Comparison of ENCODE assay signal across 8 cellular contexts in genomic region chr6:166313255-166314070, GRCh38. TPM values are rescaled to one million over a fixed set of nuclear protein-coding genes. Genes with fewer than 3 reads are reported as not detected.
DNase-seq lines count a peak whose midpoint lies in the region; ATAC-seq and TF ChIP-seq lines count a peak whose summit lies in the region.

No MANE protein-coding gene starts in this region.

- TF ChIP-seq CTCF in HEK293 (tag by site-specific recombination; IDR thresholded peaks at IDR 0.05) (peak; percentile 11; the same call in 1 of the 2 replicates), fibroblast of pulmonary artery (IDR thresholded peaks at IDR 0.05; ENCODE audit: low read length, missing control alignments) (peak; percentile 61)

- H3K4ac ChIP-seq in neuronal stem cell (ENCODE audit: low read length): no peak overlapping the region

- no peak overlapping the region for H2AFZ ChIP-seq in neuronal stem cell (ENCODE audit: low read length)

- H2BK5ac ChIP-seq in neuronal stem cell (ENCODE audit: low read length): no peak overlapping the region

- no peaks in the 10 kb centered on the region for H3K79me1 ChIP-seq in neuronal stem cell (ENCODE audit: low read depth, low read length)

- no peak overlapping the region for H2BK120ac ChIP-seq in neuronal stem cell (ENCODE audit: low read depth, low read length)

- whole genome bisulfite sequencing in neuronal stem cell (ENCODE audit: extremely low coverage in 2 of 2, insufficient read length in 2 of 2, insufficient replicate concordance in 1 of 2), 2 donors: no CpG with 5 or more reads among the region's 18 CpGs

- no peak overlapping the region for H3K9ac ChIP-seq in neuronal stem cell (ENCODE audit: low read depth, low read length, poor library complexity)

- H2BK15ac ChIP-seq in neuronal stem cell (ENCODE audit: low read length): no peak overlapping the region

- H3K36me3 ChIP-seq in HEK293 (ENCODE audit: control insufficient read depth in 2 of 2, insufficient read depth in 1 of 2, low read length in 2 of 2): peaks cover 0 to under 1% of the 10 kb centered on the region in 2 experiments; a peak in 1 of 3 replicates
- no peaks in the 10 kb centered on the region for H3K36me3 ChIP-seq in neuronal stem cell (replicated peaks in 1 of 2; ENCODE audit: control insufficient read depth in 2 of 2, insufficient read depth in 2 of 2, low read length in 2 of 2)

- peak; percentile 91 for ATAC-seq in activated CD8-positive, alpha-beta memory T cell treated with anti-CD3 and anti-CD28 coated beads, Interleukin-2, amount 10 ng/mL, durations not matched to agents 7 days and 5 days

- H3K27ac ChIP-seq in HEK293 (ENCODE audit: extremely low read depth, low read depth, low read length) (no peak overlapping the region), neuronal stem cell (replicated peaks; ENCODE audit: low read length) (no peak overlapping the region)

- H4K8ac ChIP-seq in neuronal stem cell (ENCODE audit: low read depth, low read length): no peak overlapping the region

- no peaks in the 10 kb centered on the region for H3K9me3 Mint-ChIP-seq in activated CD8-positive, alpha-beta memory T cell treated with anti-CD3 and anti-CD28 coated beads, Interleukin-2, amount 10 ng/mL, durations not matched to agents 7 days and 5 days (ENCODE audit: low read depth)

- peak; percentile 38 for DNase-seq in NK-92 treated with Interleukin-12 subunit alpha and Interleukin-12 subunit beta, amount 100 ng/mL, for 24 hours (lab: John Stamatoyannopoulos, UW)
- no peak for DNase-seq in NK-92 (lab: John Stamatoyannopoulos, UW; ENCODE audit: unreplicated experiment)
- peak; percentile 40 for DNase-seq in NCI-H1105 (lab: John Stamatoyannopoulos, UW)
- peak; percentile 71 for DNase-seq in activated CD8-positive, alpha-beta memory T cell treated with anti-CD3 and anti-CD28 coated beads, Interleukin-2, amount 10 ng/mL, durations not matched to agents 7 days and 5 days
- peak; percentile 43 for DNase-seq in fibroblast of pulmonary artery (ENCODE audit: low read depth)
- peak; percentile 31 for DNase-seq in neuronal stem cell (ENCODE audit: low spot score)
- DNase-seq in putamen (ENCODE audit: low spot score): no peak

- H4K91ac ChIP-seq in neuronal stem cell (ENCODE audit: low read depth, low read length, poor library complexity): no peak overlapping the region

- no peaks in the 10 kb centered on the region for H3K4me1 Mint-ChIP-seq in activated CD8-positive, alpha-beta memory T cell treated with anti-CD3 and anti-CD28 coated beads, Interleukin-2, amount 10 ng/mL, durations not matched to agents 7 days and 5 days

- H3K27me3 ChIP-seq in neuronal stem cell (ENCODE audit: control insufficient read depth in 3 of 3, insufficient read depth in 3 of 3, low read depth in 1 of 3, low read length in 3 of 3): peaks cover 5 to 27% (median 19%) of the 10 kb centered on the region in 3 experiments

- H3K4me1 ChIP-seq in HEK293 (ENCODE audit: control insufficient read depth, insufficient read depth, low read length) (no peaks in the 10 kb centered on the region), neuronal stem cell (ENCODE audit: control insufficient read depth in 2 of 2, insufficient read depth in 1 of 2, low read depth in 1 of 2, low read length in 2 of 2) (peaks cover 0 to 4% of the 10 kb centered on the region in 2 donors)

- no peak overlapping the region for H3K4me3 Mint-ChIP-seq in activated CD8-positive, alpha-beta memory T cell treated with anti-CD3 and anti-CD28 coated beads, Interleukin-2, amount 10 ng/mL, durations not matched to agents 7 days and 5 days

- POLR2A ChIA-PET in HEK293 (lab: Yijun Ruan, JAX): interaction anchor here (0.6 kb wide), 1 partner anchor 24 kb away, joined by 5 read pairs; no protein-coding TSS in a partner anchor

- no peaks in the 10 kb centered on the region for H3K36me3 Mint-ChIP-seq in activated CD8-positive, alpha-beta memory T cell treated with anti-CD3 and anti-CD28 coated beads, Interleukin-2, amount 10 ng/mL, durations not matched to agents 7 days and 5 days

- no peak overlapping the region for H2BK12ac ChIP-seq in neuronal stem cell (ENCODE audit: low read length)

- no peak overlapping the region for H3K4me2 ChIP-seq in neuronal stem cell (ENCODE audit: insufficient read depth, low read length, poor library complexity, severe bottlenecking)

- peaks cover 32% of the 10 kb centered on the region for H3K27me3 Mint-ChIP-seq in activated CD8-positive, alpha-beta memory T cell treated with anti-CD3 and anti-CD28 coated beads, Interleukin-2, amount 10 ng/mL, durations not matched to agents 7 days and 5 days

- no peak overlapping the region for H3K18ac ChIP-seq in neuronal stem cell (ENCODE audit: low read length)

- H3K4me3 ChIP-seq in HEK293 (ENCODE audit: low read depth, low read length) (no peak overlapping the region), fibroblast of pulmonary artery (replicated peaks; ENCODE audit: low read depth, low read length) (no peak overlapping the region), neuronal stem cell (ENCODE audit: low read length in 2 of 2) (no peak overlapping the region)

- H2AK5ac ChIP-seq in neuronal stem cell (ENCODE audit: low read depth, low read length): peak overlapping the region; percentile 81

- peak overlapping the region; percentile 82 for H3K14ac ChIP-seq in neuronal stem cell (ENCODE audit: low read length)

- CTCF ChIA-PET in HEK293 (lab: Yijun Ruan, JAX): interaction anchor here (0.6 to 4.9 kb wide), 51 partner anchors 8 to 886 kb away, joined by 3 to 54 read pairs (median 4); no protein-coding TSS in a partner anchor
- CTCF ChIA-PET in activated CD8-positive, alpha-beta memory T cell treated with anti-CD3 and anti-CD28 coated beads, Interleukin-2, amount 10 ng/mL, durations not matched to agents 7 days and 5 days (lab: Charles Lee): interaction anchor here (0.6 to 7.4 kb wide), 29 partner anchors 8 to 314 kb away, joined by 3 to 93 read pairs (median 4); partner anchors contain the start of genes RPS6KA2 and SFT2D1

- H3K9me3 ChIP-seq in HEK293 (ENCODE audit: control insufficient read depth, insufficient read depth, low read depth, low read length) (no peaks in the 10 kb centered on the region), neuronal stem cell (replicated peaks in 1 of 2; ENCODE audit: control insufficient read depth in 2 of 2, insufficient read depth in 1 of 2, low read depth in 1 of 2, low read length in 2 of 2) (no peaks in the 10 kb centered on the region)

- no peak overlapping the region for H3K27ac Mint-ChIP-seq in activated CD8-positive, alpha-beta memory T cell treated with anti-CD3 and anti-CD28 coated beads, Interleukin-2, amount 10 ng/mL, durations not matched to agents 7 days and 5 days

- no peak overlapping the region for H3K23ac ChIP-seq in neuronal stem cell (ENCODE audit: low read depth, low read length, poor library complexity)

TF ChIP-seq in HEK293, 187 proteins besides CTCF, POLR2A, EP300 and RAD21:
- TF ChIP-seq ZNF660 (tag by site-specific recombination; IDR thresholded peaks at IDR 0.05): 0 out of 2 replicates have a peak, but pooled peaks have one; percentile 42
- TF ChIP-seq ZNF704 (tag by site-specific recombination; IDR thresholded peaks at IDR 0.05): no peak
- no peak for TF ChIP-seq SCRT2 (tag by site-specific recombination; IDR thresholded peaks at IDR 0.05)
- peak; percentile 32 for TF ChIP-seq ZNF654 (tag by site-specific recombination; IDR thresholded peaks at IDR 0.05; ENCODE audit: low read depth)

RNA-seq across cellular contexts. Expression of gene PRR18, which starts 5.3 kb away (rescaled TPM):
- total RNA-seq in activated CD8-positive, alpha-beta memory T cell treated with anti-CD3 and anti-CD28 coated beads, Interleukin-2, amount 10 ng/mL, durations not matched to agents 7 days and 5 days: not detected
- 0.17 TPM for polyA plus RNA-seq in neuronal stem cell (2013, experiment 1 of 2)
- 0.19 TPM for polyA plus RNA-seq in neuronal stem cell (2013, experiment 2 of 2)

RNA-seq across cellular contexts. Expression of gene SFT2D1, which starts 28.9 kb away (rescaled TPM):
- total RNA-seq in activated CD8-positive, alpha-beta memory T cell treated with anti-CD3 and anti-CD28 coated beads, Interleukin-2, amount 10 ng/mL, durations not matched to agents 7 days and 5 days: 10 to 100 TPM; 35.6 to 40.0 TPM
- 48.2 TPM for polyA plus RNA-seq in neuronal stem cell (2013, experiment 1 of 2)
- polyA plus RNA-seq in neuronal stem cell (2013, experiment 2 of 2): 48.4 TPM

Comparison
In these comparisons a context has a peak if more than half of its experiments do, and no peak if none do; other contexts are left out.
1. DNase-seq: peak in NK-92 treated with Interleukin-12 subunit alpha and Interleukin-12 subunit beta, amount 100 ng/mL, for 24 hours (single experiment), NCI-H1105 (single experiment), activated CD8-positive, alpha-beta memory T cell treated with anti-CD3 and anti-CD28 coated beads, Interleukin-2, amount 10 ng/mL, durations not matched to agents 7 days and 5 days (single experiment), fibroblast of pulmonary artery (single experiment) and neuronal stem cell (single experiment); none in NK-92 (single experiment) and putamen (single experiment).